2 cellular contexts compared by ENCODE assay signal in the genomic region with DNA sequence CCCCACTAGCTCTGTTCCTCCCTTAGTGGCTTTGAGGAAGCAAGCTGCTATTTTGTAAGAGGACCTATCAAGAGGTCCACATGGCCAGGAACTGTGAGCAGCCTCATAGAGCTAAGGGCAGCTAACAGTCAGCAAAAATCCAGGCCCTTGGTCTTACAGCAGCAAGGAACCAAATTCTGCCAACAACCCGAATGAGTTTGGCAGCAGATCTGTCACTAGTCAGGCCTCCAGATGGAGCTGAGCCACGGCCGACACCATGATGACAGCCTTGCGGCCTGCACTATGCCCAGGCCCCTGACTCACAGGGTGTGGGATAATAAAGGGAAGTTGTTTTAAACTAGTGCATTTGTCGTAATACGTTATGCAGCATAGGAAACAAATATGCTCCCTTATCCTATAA.
TF ChIP-seq lines count a peak whose summit lies in the region.

No MANE protein-coding gene starts in this region.

TF ChIP-seq in IMR-90, 13 proteins besides CTCF, POLR2A, EP300 and RAD21:
- TF ChIP-seq, protein P1, sequence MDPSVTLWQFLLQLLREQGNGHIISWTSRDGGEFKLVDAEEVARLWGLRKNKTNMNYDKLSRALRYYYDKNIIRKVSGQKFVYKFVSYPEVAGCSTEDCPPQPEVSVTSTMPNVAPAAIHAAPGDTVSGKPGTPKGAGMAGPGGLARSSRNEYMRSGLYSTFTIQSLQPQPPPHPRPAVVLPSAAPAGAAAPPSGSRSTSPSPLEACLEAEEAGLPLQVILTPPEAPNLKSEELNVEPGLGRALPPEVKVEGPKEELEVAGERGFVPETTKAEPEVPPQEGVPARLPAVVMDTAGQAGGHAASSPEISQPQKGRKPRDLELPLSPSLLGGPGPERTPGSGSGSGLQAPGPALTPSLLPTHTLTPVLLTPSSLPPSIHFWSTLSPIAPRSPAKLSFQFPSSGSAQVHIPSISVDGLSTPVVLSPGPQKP (IDR thresholded peaks at IDR 0.05; ENCODE audit: borderline replicate concordance, low read depth, low read length), result no peak
- TF ChIP-seq NFE2L2 (IDR thresholded peaks at IDR 0.05; ENCODE audit: low read depth, low read length), result peak; percentile 15; the same call in 1 of the 2 replicates
- no peak for TF ChIP-seq CHD1 (IDR thresholded peaks at IDR 0.05; ENCODE audit: low read depth, low read length)
- TF ChIP-seq, protein P2, sequence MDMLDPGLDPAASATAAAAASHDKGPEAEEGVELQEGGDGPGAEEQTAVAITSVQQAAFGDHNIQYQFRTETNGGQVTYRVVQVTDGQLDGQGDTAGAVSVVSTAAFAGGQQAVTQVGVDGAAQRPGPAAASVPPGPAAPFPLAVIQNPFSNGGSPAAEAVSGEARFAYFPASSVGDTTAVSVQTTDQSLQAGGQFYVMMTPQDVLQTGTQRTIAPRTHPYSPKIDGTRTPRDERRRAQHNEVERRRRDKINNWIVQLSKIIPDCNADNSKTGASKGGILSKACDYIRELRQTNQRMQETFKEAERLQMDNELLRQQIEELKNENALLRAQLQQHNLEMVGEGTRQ (IDR thresholded peaks at IDR 0.05; ENCODE audit: low read depth, low read length), result no peak
- no peak for TF ChIP-seq RFX5 (IDR thresholded peaks at IDR 0.05; ENCODE audit: low read depth, low read length)
- peak; percentile 35; the same call in 1 of the 2 replicates for TF ChIP-seq FOS (IDR thresholded peaks at IDR 0.05; ENCODE audit: low read depth, low read length)
- peak; percentile 78 for TF ChIP-seq MAFK (IDR thresholded peaks at IDR 0.05; ENCODE audit: low read depth, low read length)
- no peak for TF ChIP-seq MAZ (IDR thresholded peaks at IDR 0.05; ENCODE audit: borderline replicate concordance, low read depth, low read length)
- no peak for TF ChIP-seq RCOR1 (IDR thresholded peaks at IDR 0.05; ENCODE audit: insufficient replicate concordance, low read length)
- TF ChIP-seq BHLHE40 (IDR thresholded peaks at IDR 0.05; ENCODE audit: low read depth, low read length), result peak; percentile 80
- TF ChIP-seq CEBPB (IDR thresholded peaks at IDR 0.05; ENCODE audit: low read depth, low read length), result peak; percentile 34; the same call in 1 of the 2 replicates

TF ChIP-seq in K562, 482 proteins besides CTCF, POLR2A, EP300 and RAD21 (continues in another document):
- TF ChIP-seq CREB1 (IDR thresholded peaks at IDR 0.05) (0 out of 2 replicates have a peak, but pooled peaks have one; percentile 21), CREB1 (CRISPR knock-in tag; IDR thresholded peaks at IDR 0.05) (no peak), L3MBTL2 (IDR thresholded peaks at IDR 0.05) (peak; percentile 48; the same call in 1 of the 2 replicates), JUND (IDR thresholded peaks at IDR 0.05; ENCODE audit: borderline replicate concordance, low read depth, low read length) (no peak), JUND (tag; IDR thresholded peaks at IDR 0.05; ENCODE audit: borderline replicate concordance, low read depth, low read length) (0 out of 3 replicates have a peak, but pooled peaks have one; percentile 25), MYNN (IDR thresholded peaks at IDR 0.05) (0 out of 2 replicates have a peak, but pooled peaks have one; percentile 37), MYNN (CRISPR knock-in tag; IDR thresholded peaks at IDR 0.05) (no peak), MEF2D (tag; conservative IDR thresholded peaks at IDR 0.05; ENCODE audit: low read depth) (0 out of 2 replicates have a peak, but pooled peaks have one; percentile 52), ZNF197 (CRISPR knock-in tag; IDR thresholded peaks at IDR 0.05; ENCODE audit: low read depth) (0 out of 2 replicates have a peak, but pooled peaks have one; percentile 40), NFE2 (IDR thresholded peaks at IDR 0.05; ENCODE audit: low read depth) (peak; percentile 37), TBP (optimal IDR thresholded peaks at IDR 0.05; ENCODE audit: low read depth, low read length) (peak; percentile 17), SNIP1 (IDR thresholded peaks at IDR 0.05; ENCODE audit: low read depth) (no peak), MEIS2 (IDR thresholded peaks at IDR 0.05; ENCODE audit: partially characterized antibody) (peak; percentile 43), POLR3G (IDR thresholded peaks at IDR 0.05; ENCODE audit: extremely low read depth, insufficient read length, insufficient replicate concordance) (no peak), PHF8 (IDR thresholded peaks at IDR 0.05; ENCODE audit: borderline replicate concordance, low read length) (peak; percentile 26; the same call in 1 of the 2 replicates), GATA2 (CRISPR knock-in tag; IDR thresholded peaks at IDR 0.05) (no peak), ZNF239 (CRISPR knock-in tag; IDR thresholded peaks at IDR 0.05) (no peak), ARID1B (IDR thresholded peaks at IDR 0.05) (peak; percentile 48), EP400 (IDR thresholded peaks at IDR 0.05) (peak; percentile 37; the same call in 1 of the 2 replicates), C11orf30 (IDR thresholded peaks at IDR 0.05; ENCODE audit: low read depth) (peak; percentile 69), FOXM1 (IDR thresholded peaks at IDR 0.05; ENCODE audit: low read depth) (0 out of 2 replicates have a peak, but pooled peaks have one; percentile 12), FOXM1 (CRISPR knock-in tag; IDR thresholded peaks at IDR 0.05; ENCODE audit: low read depth) (no peak), CREM (IDR thresholded peaks at IDR 0.05; ENCODE audit: low read depth) (peak; percentile 57; the same call in 1 of the 2 replicates), GABPB1 (CRISPR knock-in tag; IDR thresholded peaks at IDR 0.05) (0 out of 2 replicates have a peak, but pooled peaks have one; percentile 41), ZNF316 (IDR thresholded peaks at IDR 0.05) (peak; percentile 60), NEUROD1 (IDR thresholded peaks at IDR 0.05; ENCODE audit: borderline replicate concordance, low read depth, low read length, partially characterized antibody) (no peak), ZC3H11A (IDR thresholded peaks at IDR 0.05; ENCODE audit: low read depth, low read length) (no peak), CBFA2T3 (IDR thresholded peaks at IDR 0.05) (peak; percentile 45), GTF2E2 (tag; IDR thresholded peaks at IDR 0.05) (no peak), ZNF384 (IDR thresholded peaks at IDR 0.05; ENCODE audit: low read depth, low read length) (0 out of 2 replicates have a peak, but pooled peaks have one; percentile 5), ZFX (CRISPR knock-in tag; IDR thresholded peaks at IDR 0.05) (peak; percentile 91), ZNF354B (CRISPR knock-in tag; IDR thresholded peaks at IDR 0.05) (no peak), DPF2 (IDR thresholded peaks at IDR 0.05) (peak; percentile 21; the same call in 1 of the 2 replicates), YY1 (IDR thresholded peaks at IDR 0.05; ENCODE audit: borderline replicate concordance in 1 of 3, control insufficient read depth in 1 of 3, extremely low read depth in 1 of 3, insufficient read depth in 3 of 3, insufficient read length in 1 of 3, insufficient replicate concordance in 2 of 3, low read depth in 1 of 3, low read length in 2 of 3) (peak in 1 of 3 experiments; percentile 23)
- TF ChIP-seq, protein P3, sequence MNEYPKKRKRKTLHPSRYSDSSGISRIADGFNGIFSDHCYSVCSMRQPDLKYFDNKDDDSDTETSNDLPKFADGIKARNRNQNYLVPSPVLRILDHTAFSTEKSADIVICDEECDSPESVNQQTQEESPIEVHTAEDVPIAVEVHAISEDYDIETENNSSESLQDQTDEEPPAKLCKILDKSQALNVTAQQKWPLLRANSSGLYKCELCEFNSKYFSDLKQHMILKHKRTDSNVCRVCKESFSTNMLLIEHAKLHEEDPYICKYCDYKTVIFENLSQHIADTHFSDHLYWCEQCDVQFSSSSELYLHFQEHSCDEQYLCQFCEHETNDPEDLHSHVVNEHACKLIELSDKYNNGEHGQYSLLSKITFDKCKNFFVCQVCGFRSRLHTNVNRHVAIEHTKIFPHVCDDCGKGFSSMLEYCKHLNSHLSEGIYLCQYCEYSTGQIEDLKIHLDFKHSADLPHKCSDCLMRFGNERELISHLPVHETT (CRISPR knock-in tag; conservative IDR thresholded peaks at IDR 0.05 in 1 of 2, IDR thresholded peaks at IDR 0.05 in 1 of 2), result peak in 1 of 2 experiments; percentile 46; a peak in 1 of 4 replicates
- TF ChIP-seq, protein P4, sequence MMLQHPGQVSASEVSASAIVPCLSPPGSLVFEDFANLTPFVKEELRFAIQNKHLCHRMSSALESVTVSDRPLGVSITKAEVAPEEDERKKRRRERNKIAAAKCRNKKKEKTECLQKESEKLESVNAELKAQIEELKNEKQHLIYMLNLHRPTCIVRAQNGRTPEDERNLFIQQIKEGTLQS (IDR thresholded peaks at IDR 0.05), result peak; percentile 30; the same call in 1 of the 2 replicates
- TF ChIP-seq, protein P4 (CRISPR knock-in tag; conservative IDR thresholded peaks at IDR 0.05), result no peak
- TF ChIP-seq, protein P5, sequence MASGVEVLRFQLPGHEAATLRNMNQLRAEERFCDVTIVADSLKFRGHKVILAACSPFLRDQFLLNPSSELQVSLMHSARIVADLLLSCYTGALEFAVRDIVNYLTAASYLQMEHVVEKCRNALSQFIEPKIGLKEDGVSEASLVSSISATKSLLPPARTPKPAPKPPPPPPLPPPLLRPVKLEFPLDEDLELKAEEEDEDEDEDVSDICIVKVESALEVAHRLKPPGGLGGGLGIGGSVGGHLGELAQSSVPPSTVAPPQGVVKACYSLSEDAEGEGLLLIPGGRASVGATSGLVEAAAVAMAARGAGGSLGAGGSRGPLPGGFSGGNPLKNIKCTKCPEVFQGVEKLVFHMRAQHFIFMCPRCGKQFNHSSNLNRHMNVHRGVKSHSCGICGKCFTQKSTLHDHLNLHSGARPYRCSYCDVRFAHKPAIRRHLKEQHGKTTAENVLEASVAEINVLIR (CRISPR knock-in tag; IDR thresholded peaks at IDR 0.05), result peak; percentile 31
- TF ChIP-seq, protein P6, sequence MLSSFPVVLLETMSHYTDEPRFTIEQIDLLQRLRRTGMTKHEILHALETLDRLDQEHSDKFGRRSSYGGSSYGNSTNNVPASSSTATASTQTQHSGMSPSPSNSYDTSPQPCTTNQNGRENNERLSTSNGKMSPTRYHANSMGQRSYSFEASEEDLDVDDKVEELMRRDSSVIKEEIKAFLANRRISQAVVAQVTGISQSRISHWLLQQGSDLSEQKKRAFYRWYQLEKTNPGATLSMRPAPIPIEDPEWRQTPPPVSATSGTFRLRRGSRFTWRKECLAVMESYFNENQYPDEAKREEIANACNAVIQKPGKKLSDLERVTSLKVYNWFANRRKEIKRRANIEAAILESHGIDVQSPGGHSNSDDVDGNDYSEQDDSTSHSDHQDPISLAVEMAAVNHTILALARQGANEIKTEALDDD (IDR thresholded peaks at IDR 0.05), result 0 out of 2 replicates have a peak, but pooled peaks have one; percentile 32
- TF ChIP-seq, protein P7, sequence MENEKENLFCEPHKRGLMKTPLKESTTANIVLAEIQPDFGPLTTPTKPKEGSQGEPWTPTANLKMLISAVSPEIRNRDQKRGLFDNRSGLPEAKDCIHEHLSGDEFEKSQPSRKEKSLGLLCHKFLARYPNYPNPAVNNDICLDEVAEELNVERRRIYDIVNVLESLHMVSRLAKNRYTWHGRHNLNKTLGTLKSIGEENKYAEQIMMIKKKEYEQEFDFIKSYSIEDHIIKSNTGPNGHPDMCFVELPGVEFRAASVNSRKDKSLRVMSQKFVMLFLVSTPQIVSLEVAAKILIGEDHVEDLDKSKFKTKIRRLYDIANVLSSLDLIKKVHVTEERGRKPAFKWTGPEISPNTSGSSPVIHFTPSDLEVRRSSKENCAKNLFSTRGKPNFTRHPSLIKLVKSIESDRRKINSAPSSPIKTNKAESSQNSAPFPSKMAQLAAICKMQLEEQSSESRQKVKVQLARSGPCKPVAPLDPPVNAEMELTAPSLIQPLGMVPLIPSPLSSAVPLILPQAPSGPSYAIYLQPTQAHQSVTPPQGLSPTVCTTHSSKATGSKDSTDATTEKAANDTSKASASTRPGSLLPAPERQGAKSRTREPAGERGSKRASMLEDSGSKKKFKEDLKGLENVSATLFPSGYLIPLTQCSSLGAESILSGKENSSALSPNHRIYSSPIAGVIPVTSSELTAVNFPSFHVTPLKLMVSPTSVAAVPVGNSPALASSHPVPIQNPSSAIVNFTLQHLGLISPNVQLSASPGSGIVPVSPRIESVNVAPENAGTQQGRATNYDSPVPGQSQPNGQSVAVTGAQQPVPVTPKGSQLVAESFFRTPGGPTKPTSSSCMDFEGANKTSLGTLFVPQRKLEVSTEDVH (IDR thresholded peaks at IDR 0.05; ENCODE audit: low read depth, partially characterized antibody), result no peak
- TF ChIP-seq, protein P8, sequence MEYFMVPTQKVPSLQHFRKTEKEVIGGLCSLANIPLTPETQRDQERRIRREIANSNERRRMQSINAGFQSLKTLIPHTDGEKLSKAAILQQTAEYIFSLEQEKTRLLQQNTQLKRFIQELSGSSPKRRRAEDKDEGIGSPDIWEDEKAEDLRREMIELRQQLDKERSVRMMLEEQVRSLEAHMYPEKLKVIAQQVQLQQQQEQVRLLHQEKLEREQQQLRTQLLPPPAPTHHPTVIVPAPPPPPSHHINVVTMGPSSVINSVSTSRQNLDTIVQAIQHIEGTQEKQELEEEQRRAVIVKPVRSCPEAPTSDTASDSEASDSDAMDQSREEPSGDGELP (CRISPR knock-in tag; IDR thresholded peaks at IDR 0.05; ENCODE audit: borderline replicate concordance), result peak; percentile 35; the same call in 1 of the 2 replicates
- TF ChIP-seq, protein P9, sequence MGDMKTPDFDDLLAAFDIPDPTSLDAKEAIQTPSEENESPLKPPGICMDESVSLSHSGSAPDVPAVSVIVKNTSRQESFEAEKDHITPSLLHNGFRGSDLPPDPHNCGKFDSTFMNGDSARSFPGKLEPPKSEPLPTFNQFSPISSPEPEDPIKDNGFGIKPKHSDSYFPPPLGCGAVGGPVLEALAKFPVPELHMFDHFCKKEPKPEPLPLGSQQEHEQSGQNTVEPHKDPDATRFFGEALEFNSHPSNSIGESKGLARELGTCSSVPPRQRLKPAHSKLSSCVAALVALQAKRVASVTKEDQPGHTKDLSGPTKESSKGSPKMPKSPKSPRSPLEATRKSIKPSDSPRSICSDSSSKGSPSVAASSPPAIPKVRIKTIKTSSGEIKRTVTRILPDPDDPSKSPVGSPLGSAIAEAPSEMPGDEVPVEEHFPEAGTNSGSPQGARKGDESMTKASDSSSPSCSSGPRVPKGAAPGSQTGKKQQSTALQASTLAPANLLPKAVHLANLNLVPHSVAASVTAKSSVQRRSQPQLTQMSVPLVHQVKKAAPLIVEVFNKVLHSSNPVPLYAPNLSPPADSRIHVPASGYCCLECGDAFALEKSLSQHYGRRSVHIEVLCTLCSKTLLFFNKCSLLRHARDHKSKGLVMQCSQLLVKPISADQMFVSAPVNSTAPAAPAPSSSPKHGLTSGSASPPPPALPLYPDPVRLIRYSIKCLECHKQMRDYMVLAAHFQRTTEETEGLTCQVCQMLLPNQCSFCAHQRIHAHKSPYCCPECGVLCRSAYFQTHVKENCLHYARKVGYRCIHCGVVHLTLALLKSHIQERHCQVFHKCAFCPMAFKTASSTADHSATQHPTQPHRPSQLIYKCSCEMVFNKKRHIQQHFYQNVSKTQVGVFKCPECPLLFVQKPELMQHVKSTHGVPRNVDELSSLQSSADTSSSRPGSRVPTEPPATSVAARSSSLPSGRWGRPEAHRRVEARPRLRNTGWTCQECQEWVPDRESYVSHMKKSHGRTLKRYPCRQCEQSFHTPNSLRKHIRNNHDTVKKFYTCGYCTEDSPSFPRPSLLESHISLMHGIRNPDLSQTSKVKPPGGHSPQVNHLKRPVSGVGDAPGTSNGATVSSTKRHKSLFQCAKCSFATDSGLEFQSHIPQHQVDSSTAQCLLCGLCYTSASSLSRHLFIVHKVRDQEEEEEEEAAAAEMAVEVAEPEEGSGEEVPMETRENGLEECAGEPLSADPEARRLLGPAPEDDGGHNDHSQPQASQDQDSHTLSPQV (IDR thresholded peaks at IDR 0.05), result peak; percentile 86
- TF ChIP-seq, protein P10, sequence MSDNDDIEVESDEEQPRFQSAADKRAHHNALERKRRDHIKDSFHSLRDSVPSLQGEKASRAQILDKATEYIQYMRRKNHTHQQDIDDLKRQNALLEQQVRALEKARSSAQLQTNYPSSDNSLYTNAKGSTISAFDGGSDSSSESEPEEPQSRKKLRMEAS (CRISPR knock-in tag; IDR thresholded peaks at IDR 0.05), result peak; percentile 75
